In genomic region chr1:3312894-3313578, GRCh38 we compare ENCODE assay signal across 9 cellular contexts.
DNase-seq lines count a peak whose midpoint lies in the region; ATAC-seq and TF ChIP-seq lines count a peak whose summit lies in the region.
"Had no signal": no experiment of that assay in that cellular context is flagged by ENCODE, and none has a peak within 500 bp of the region (broad histone marks: within the 10 kb centered on the region; RNA-seq: fewer than 3 reads in every experiment).

No MANE protein-coding gene starts in this region.

- H3K27me3 ChIP-seq in heart left ventricle (no peaks in the 10 kb centered on the region), psoas muscle (ENCODE audit: insufficient read depth in 3 of 3, low read length in 2 of 3) (peaks cover 0 to 66% (median 13%) of the 10 kb centered on the region in 3 donors), uterus (no peaks in the 10 kb centered on the region)

- H3K36me3 Mint-ChIP-seq in activated naive CD8-positive, alpha-beta T cell treated with anti-CD3 and anti-CD28 coated beads for 36 hours, result no peaks in the 10 kb centered on the region

- H3K9me3 Mint-ChIP-seq in activated naive CD8-positive, alpha-beta T cell treated with anti-CD3 and anti-CD28 coated beads for 36 hours, result peaks cover 13% of the 10 kb centered on the region

- DNase-seq in AG04449 (ENCODE audit: low read depth, low spot score), result peak; percentile 92
- peak; percentile 97 for DNase-seq in MV-4-11 (lab: John Stamatoyannopoulos, UW)
- DNase-seq in activated naive CD8-positive, alpha-beta T cell treated with anti-CD3 and anti-CD28 coated beads for 36 hours, result peak; percentile 70
- peak; percentile 88 to 98 (median 93) for DNase-seq in heart left ventricle
- peak; percentile 93 to 95 for DNase-seq in psoas muscle
- peak; percentile 93 to 96 for DNase-seq in uterus

- TF ChIP-seq CTCF in AG04449 (IDR thresholded peaks at IDR 0.05; ENCODE audit: insufficient read depth, low read length, missing control alignments) (no peak), heart left ventricle (IDR thresholded peaks at IDR 0.05) (no peak), psoas muscle (IDR thresholded peaks at IDR 0.05) (no peak), uterus (IDR thresholded peaks at IDR 0.05) (no peak)

- H3K4me3 ChIP-seq in AG04449 (ENCODE audit: low read depth, low read length) (no peak overlapping the region), heart left ventricle (peak overlapping the region in 5 of 12 donors; percentile 7 to 22 (median 17)), psoas muscle (peak overlapping the region; percentile 13), uterus (no peak overlapping the region)

- H3K4me1 Mint-ChIP-seq in activated naive CD8-positive, alpha-beta T cell treated with anti-CD3 and anti-CD28 coated beads for 36 hours, result peaks cover 14% of the 10 kb centered on the region

- intact Hi-C loops in heart left ventricle (cut with DNase I), result loop anchor here in 3 of 10 donors (5.0 to 10.0 kb wide), 3 partner anchors 34 to 238 kb away; no protein-coding TSS in a partner anchor
- intact Hi-C loops in psoas muscle (cut with DNase I), result no loop called here
- intact Hi-C loops in uterus (cut with DNase I; ENCODE audit: low total_unique reads), result no loop called here

- POLR2A ChIA-PET in AG04449 (lab: Yijun Ruan, JAX), result no interaction called here

- H3K4me1 ChIP-seq in heart left ventricle (peaks cover 0 to 78% (median 36%) of the 10 kb centered on the region in 12 donors), psoas muscle (peaks cover 17% of the 10 kb centered on the region), uterus (peaks cover 9 to 22% of the 10 kb centered on the region in 2 donors)

- TF ChIP-seq POLR2A in heart left ventricle (IDR thresholded peaks at IDR 0.05) (peak in 1 of 2 donors; percentile 41), uterus (IDR thresholded peaks at IDR 0.05) (peak; percentile 39 to 47)

- CTCF ChIA-PET in AG04449 (lab: Yijun Ruan, JAX), result interaction anchor here (1.6 kb wide), 1 partner anchor 31 kb away, joined by 5 read pairs; no protein-coding TSS in a partner anchor

- H3K27ac ChIP-seq in heart left ventricle, result peak overlapping the region; percentile 77 to 99 (median 94)
- peak overlapping the region; percentile 78 for H3K27ac ChIP-seq in psoas muscle
- peak overlapping the region; percentile 93 to 97 for H3K27ac ChIP-seq in uterus

- peak; percentile 91 to 96 (median 94) for ATAC-seq in heart left ventricle
- ATAC-seq in psoas muscle, result peak; percentile 95 to 98 (median 96)
- ATAC-seq in HG02970 (IDR thresholded peaks at IDR 0.05; ENCODE audit: low FRiP score, unreplicated experiment), result no peak
- ATAC-seq in GM21619 (IDR thresholded peaks at IDR 0.05; ENCODE audit: unreplicated experiment), result no peak

- peaks cover 30% of the 10 kb centered on the region for H3K27me3 Mint-ChIP-seq in activated naive CD8-positive, alpha-beta T cell treated with anti-CD3 and anti-CD28 coated beads for 36 hours

- no peaks in the 10 kb centered on the region for H3K36me3 ChIP-seq in heart left ventricle
- H3K36me3 ChIP-seq in psoas muscle (ENCODE audit: insufficient read depth in 1 of 2, low read depth in 1 of 2), result no peaks in the 10 kb centered on the region
- no peaks in the 10 kb centered on the region for H3K36me3 ChIP-seq in uterus

- 15 to 32% (median 22%) methylated on average over 31 to 38 of the region's 38 CpGs for WGBS in heart left ventricle, 4 donors
- 22 to 31% (median 24%) methylated on average over 38 of the region's 38 CpGs for WGBS in psoas muscle, 3 donors

- H3K9me3 ChIP-seq in heart left ventricle (no peaks in the 10 kb centered on the region), psoas muscle (no peaks in the 10 kb centered on the region), uterus (no peaks in the 10 kb centered on the region)

- no peak overlapping the region for H3K27ac Mint-ChIP-seq in activated naive CD8-positive, alpha-beta T cell treated with anti-CD3 and anti-CD28 coated beads for 36 hours
- H3K27ac Mint-ChIP-seq: dendritic cell treated with granulocyte-macrophage colony-stimulating factor and Interleukin-4, amounts not matched to agents 40 ng/mL and 50 ng/mL, for 4 days had no signal

- H3K4me3 Mint-ChIP-seq in activated naive CD8-positive, alpha-beta T cell treated with anti-CD3 and anti-CD28 coated beads for 36 hours, result no peak overlapping the region
- H3K4me3 Mint-ChIP-seq: dendritic cell treated with granulocyte-macrophage colony-stimulating factor and Interleukin-4, amounts not matched to agents 40 ng/mL and 50 ng/mL, for 4 days had no signal

Comparison
In these comparisons a context has a peak if more than half of its experiments do, and no peak if none do; other contexts are left out.
1. ATAC-seq: peak in heart left ventricle (4 of 4) and psoas muscle (4 of 4); none in HG02970 (single experiment) and GM21619 (single experiment).
2. Peak in every context shown above with its lines, with median percentiles within 50 percentile points of each other: DNase-seq and H3K27ac ChIP-seq.